In genomic region chr19:45676851-45677263, GRCh38 we compare ENCODE assay signal across 8 cellular contexts. TPM values are rescaled to one million over a fixed set of nuclear protein-coding genes. Genes with fewer than 3 reads are reported as not detected.
DNase-seq lines count a peak whose midpoint lies in the region; ATAC-seq and TF ChIP-seq lines count a peak whose summit lies in the region.

No MANE protein-coding gene starts in this region.

- WGBS in spleen, 5 donors = 3 to 11% (median 7%) methylated on average over 8 to 28 of the region's 28 CpGs

- peak overlapping the region; percentile 6 to 70 (median 36) for H3K4me3 ChIP-seq in spleen
- H3K4me3 ChIP-seq in SJCRH30 = no peak overlapping the region

- TF ChIP-seq CTCF in glutamatergic neuron (IDR thresholded peaks at IDR 0.05; ENCODE audit: partially characterized antibody, unreplicated experiment) = no peak
- TF ChIP-seq CTCF in spleen (IDR thresholded peaks at IDR 0.05 in 8 of 11, conservative IDR thresholded peaks at IDR 0.05 in 3 of 11) = no peak

- CTCF ChIA-PET in activated CD8-positive, alpha-beta T cell treated with anti-CD3 and anti-CD28 coated beads, Interleukin-2, amount 10 ng/mL, durations not matched to agents 7 days and 5 days (lab: Charles Lee) = interaction anchor here (0.7 to 8.8 kb wide), 7 partner anchors 8 to 237 kb away, joined by 3 to 116 read pairs (median 4); partner anchors contain the start of genes GIPR, QPCTL and SNRPD2

- H3K4me3 Mint-ChIP-seq in activated CD8-positive, alpha-beta T cell treated with anti-CD3 and anti-CD28 coated beads, Interleukin-2, amount 10 ng/mL, durations not matched to agents 7 days and 5 days = peak overlapping the region; percentile 60
- peak overlapping the region; percentile 71 for H3K4me3 Mint-ChIP-seq in glutamatergic neuron (ENCODE audit: unreplicated experiment)

- peaks cover 0 to 83% (median 32%) of the 10 kb centered on the region in 7 donors for H3K27me3 ChIP-seq in spleen (replicated peaks in 1 of 7)
- 0 out of 2 replicates have a peak, but pooled peaks cover 4% of the 10 kb centered on the region for H3K27me3 ChIP-seq in SJCRH30

- peak; percentile 38 for ATAC-seq in activated CD8-positive, alpha-beta T cell treated with anti-CD3 and anti-CD28 coated beads, Interleukin-2, amount 10 ng/mL, durations not matched to agents 7 days and 5 days
- ATAC-seq in GM19397 (IDR thresholded peaks at IDR 0.05; ENCODE audit: unreplicated experiment) = no peak

- H3K36me3 ChIP-seq in spleen = no peaks in the 10 kb centered on the region
- H3K36me3 ChIP-seq in SJCRH30 = no peaks in the 10 kb centered on the region

- no peaks in the 10 kb centered on the region for H3K36me3 Mint-ChIP-seq in activated CD8-positive, alpha-beta T cell treated with anti-CD3 and anti-CD28 coated beads, Interleukin-2, amount 10 ng/mL, durations not matched to agents 7 days and 5 days (ENCODE audit: low read depth)
- no peaks in the 10 kb centered on the region for H3K36me3 Mint-ChIP-seq in glutamatergic neuron (ENCODE audit: unreplicated experiment)

- no peaks in the 10 kb centered on the region for H3K9me3 ChIP-seq in spleen
- H3K9me3 ChIP-seq in SJCRH30 (replicated peaks) = no peaks in the 10 kb centered on the region

- H3K4me1 Mint-ChIP-seq in activated CD8-positive, alpha-beta T cell treated with anti-CD3 and anti-CD28 coated beads, Interleukin-2, amount 10 ng/mL, durations not matched to agents 7 days and 5 days (ENCODE audit: low read depth) = peaks cover 25% of the 10 kb centered on the region
- no peaks in the 10 kb centered on the region for H3K4me1 Mint-ChIP-seq in glutamatergic neuron (ENCODE audit: low read depth, unreplicated experiment)

- no peaks in the 10 kb centered on the region for H3K9me3 Mint-ChIP-seq in activated CD8-positive, alpha-beta T cell treated with anti-CD3 and anti-CD28 coated beads, Interleukin-2, amount 10 ng/mL, durations not matched to agents 7 days and 5 days (ENCODE audit: insufficient read depth)
- H3K9me3 Mint-ChIP-seq in glutamatergic neuron (ENCODE audit: unreplicated experiment) = peaks cover 5% of the 10 kb centered on the region

- DNase-seq in activated T-cell treated with anti-CD3 and anti-CD28 coated beads for 4 hours = peak; percentile 73
- DNase-seq in activated T-cell treated with anti-CD3 and anti-CD28 coated beads, Interleukin-2, amount 50 U/mL, for 1 hour = no peak
- DNase-seq in activated CD8-positive, alpha-beta T cell treated with anti-CD3 and anti-CD28 coated beads, Interleukin-2, amount 10 ng/mL, durations not matched to agents 7 days and 5 days = peak; percentile 62
- DNase-seq in glutamatergic neuron = no peak
- peak; percentile 80 for DNase-seq in spleen
- no peak for DNase-seq in SJCRH30
- no peak for DNase-seq in DMS 273 (lab: John Stamatoyannopoulos, UW; ENCODE audit: unreplicated experiment)

- H3K27ac Mint-ChIP-seq in activated CD8-positive, alpha-beta T cell treated with anti-CD3 and anti-CD28 coated beads, Interleukin-2, amount 10 ng/mL, durations not matched to agents 7 days and 5 days = peak overlapping the region; percentile 52
- H3K27ac Mint-ChIP-seq in glutamatergic neuron (ENCODE audit: unreplicated experiment) = no peak overlapping the region

- H3K27ac ChIP-seq in spleen = peak overlapping the region in 3 of 8 donors; percentile 13 to 48 (median 21)
- no peak overlapping the region for H3K27ac ChIP-seq in SJCRH30

- H3K27me3 Mint-ChIP-seq in activated CD8-positive, alpha-beta T cell treated with anti-CD3 and anti-CD28 coated beads, Interleukin-2, amount 10 ng/mL, durations not matched to agents 7 days and 5 days (ENCODE audit: low read depth) = peaks cover 2% of the 10 kb centered on the region
- peaks cover 12% of the 10 kb centered on the region for H3K27me3 Mint-ChIP-seq in glutamatergic neuron (ENCODE audit: unreplicated experiment)

- intact Hi-C loops in spleen (cut with DNase I; ENCODE audit: low total_unique reads) = no loop called here

- peaks cover 13 to 40% (median 29%) of the 10 kb centered on the region in 6 donors for H3K4me1 ChIP-seq in spleen
- H3K4me1 ChIP-seq in SJCRH30 = peaks cover 5% of the 10 kb centered on the region; the same call in 1 of the 2 replicates

- no peak for TF ChIP-seq POLR2A in spleen (IDR thresholded peaks at IDR 0.05)

- POLR2A ChIA-PET in activated CD8-positive, alpha-beta T cell treated with anti-CD3 and anti-CD28 coated beads, Interleukin-2, amount 10 ng/mL, durations not matched to agents 7 days and 5 days (lab: Charles Lee) = interaction anchor here (0.8 to 2.4 kb wide), 5 partner anchors 9 to 209 kb away, joined by 3 to 6 read pairs (median 4); partner anchors contain the start of genes FOSB, GIPR and QPCTL

RNA-seq across cellular contexts. Expression of gene GIPR, which starts 8.8 kb away (rescaled TPM):
- total RNA-seq in activated CD8-positive, alpha-beta T cell treated with anti-CD3 and anti-CD28 coated beads, Interleukin-2, amount 10 ng/mL, durations not matched to agents 7 days and 5 days = 1 to 10 TPM; 7.0 to 9.2 TPM
- total RNA-seq in glutamatergic neuron (ENCODE audit: unreplicated experiment) (36.4 TPM), spleen (1 to 10 TPM; 1.7 to 7.5 (median 3.7) TPM)
- polyA plus RNA-seq in spleen = 1 to 10 TPM in 1 of 3 donors, under 1 TPM in 2; 0.49 to 1.7 (median 0.83) TPM
- total RNA-seq in SJCRH30 (2014; rRNA removed; shearing (Covaris generic)) = 0.12 and 0.38 TPM in 2 replicates

RNA-seq across cellular contexts. Expression of gene SNRPD2, which starts 14.9 kb away (rescaled TPM):
- 100 to 1,000 TPM; 634 to 652 TPM for total RNA-seq in activated CD8-positive, alpha-beta T cell treated with anti-CD3 and anti-CD28 coated beads, Interleukin-2, amount 10 ng/mL, durations not matched to agents 7 days and 5 days
- total RNA-seq in glutamatergic neuron (ENCODE audit: unreplicated experiment) (264 TPM), spleen (100 to 1,000 TPM; 117 to 280 (median 200) TPM)
- polyA plus RNA-seq in spleen = 100 to 1,000 TPM; 368 to 587 (median 432) TPM
- 434 and 487 TPM in 2 replicates for total RNA-seq in SJCRH30 (2014; rRNA removed; shearing (Covaris generic))

RNA-seq across cellular contexts. Expression of gene QPCTL, which starts 15.6 kb away (rescaled TPM):
- 1 to 10 TPM; 6.7 to 8.0 TPM for total RNA-seq in activated CD8-positive, alpha-beta T cell treated with anti-CD3 and anti-CD28 coated beads, Interleukin-2, amount 10 ng/mL, durations not matched to agents 7 days and 5 days
- total RNA-seq in glutamatergic neuron (ENCODE audit: unreplicated experiment) (2.6 TPM), spleen (10 to 100 TPM in 2 of 7 donors, 1 to 10 TPM in 5; 5.0 to 10.7 (median 8.8) TPM)
- 10 to 100 TPM in 2 of 3 donors, 1 to 10 TPM in 1; 9.5 to 10.7 (median 10.2) TPM for polyA plus RNA-seq in spleen
- 9.8 and 10.6 TPM in 2 replicates for total RNA-seq in SJCRH30 (2014; rRNA removed; shearing (Covaris generic))

RNA-seq across cellular contexts. Expression of gene EML2, which starts 37.7 kb away (rescaled TPM):
- 10 to 100 TPM; 93.6 to 97.6 TPM for total RNA-seq in activated CD8-positive, alpha-beta T cell treated with anti-CD3 and anti-CD28 coated beads, Interleukin-2, amount 10 ng/mL, durations not matched to agents 7 days and 5 days
- total RNA-seq in glutamatergic neuron (ENCODE audit: unreplicated experiment) (53.2 TPM), spleen (10 to 100 TPM; 30.8 to 60.6 (median 50.6) TPM)
- polyA plus RNA-seq in spleen = 10 to 100 TPM; 27.1 to 39.9 (median 34.8) TPM
- 3.0 and 5.8 TPM in 2 replicates for total RNA-seq in SJCRH30 (2014; rRNA removed; shearing (Covaris generic))

RNA-seq across cellular contexts. Expression of gene FBXO46, which starts 53.8 kb away (rescaled TPM):
- 10 to 100 TPM; 32.6 to 33.9 TPM for total RNA-seq in activated CD8-positive, alpha-beta T cell treated with anti-CD3 and anti-CD28 coated beads, Interleukin-2, amount 10 ng/mL, durations not matched to agents 7 days and 5 days
- total RNA-seq in glutamatergic neuron (ENCODE audit: unreplicated experiment) (20.4 TPM), spleen (10 to 100 TPM; 12.8 to 28.1 (median 23.6) TPM)
- polyA plus RNA-seq in spleen = 10 to 100 TPM in 2 of 3 donors, 1 to 10 TPM in 1; 8.8 to 14.4 (median 10.4) TPM
- 9.3 and 10.8 TPM in 2 replicates for total RNA-seq in SJCRH30 (2014; rRNA removed; shearing (Covaris generic))

Comparison
In these comparisons a context has a peak if more than half of its experiments do, and no peak if none do; other contexts are left out.
1. DNase-seq: peak in activated T-cell treated with anti-CD3 and anti-CD28 coated beads for 4 hours (single experiment), activated CD8-positive, alpha-beta T cell treated with anti-CD3 and anti-CD28 coated beads, Interleukin-2, amount 10 ng/mL, durations not matched to agents 7 days and 5 days (single experiment) and spleen (single experiment); none in activated T-cell treated with anti-CD3 and anti-CD28 coated beads, Interleukin-2, amount 50 U/mL, for 1 hour (single experiment), glutamatergic neuron (single experiment), SJCRH30 (0 of 2) and DMS 273 (single experiment).